ENCODE assay signal across 11 cellular contexts in genomic region chr4:87500107-87500462, GRCh38. TPM values are rescaled to one million over a fixed set of nuclear protein-coding genes. Genes with fewer than 3 reads are reported as not detected.
DNase-seq lines count a peak whose midpoint lies in the region; ATAC-seq and TF ChIP-seq lines count a peak whose summit lies in the region.
"Had no signal": no experiment of that assay in that cellular context is flagged by ENCODE, and none has a peak within 500 bp of the region (broad histone marks: within the 10 kb centered on the region; RNA-seq: fewer than 3 reads in every experiment).

No MANE protein-coding gene starts in this region.

- H3K4me1 ChIP-seq in heart right ventricle (peaks cover 0 to 69% (median 52%) of the 10 kb centered on the region in 9 donors), vagina (peaks cover 62% of the 10 kb centered on the region)

- intact Hi-C loops in heart right ventricle (cut with DNase I) = no loop called here
- intact Hi-C loops in left ventricle myocardium superior (cut with micrococcal nuclease) = no loop called here
- intact Hi-C loops in vagina (cut with DNase I) = no loop called here

- DNase-seq in heart right ventricle (no peak), left ventricle myocardium superior (no peak), vagina (ENCODE audit: extremely low spot score in 2 of 2) (no peak), GM19240 (ENCODE audit: insufficient read length, low spot score) (no peak), NCI-H1694 treated with DMSO at 0.1 percent for 48 hours (lab: John Stamatoyannopoulos, UW) (no peak), SKM-1 treated with dmso at 0.1 percent for 144 hours (lab: John Stamatoyannopoulos, UW; ENCODE audit: unreplicated experiment) (no peak)
- DNase-seq: lower lobe of right lung, NCI-H2029 treated with DMSO at 0.1 percent for 48 hours had no signal

- peak overlapping the region in 6 of 10 donors; percentile 11 to 67 (median 58) for H3K27ac ChIP-seq in heart right ventricle
- H3K27ac ChIP-seq in vagina = peak overlapping the region; percentile 85
- H3K27ac ChIP-seq: lower lobe of right lung had no signal

- no peak for TF ChIP-seq POLR2A in vagina (IDR thresholded peaks at IDR 0.05)

- 59 to 83% methylated on average over 4 of the region's 4 CpGs for WGBS in heart right ventricle, 2 donors

- H3K27me3 ChIP-seq in heart right ventricle (no peaks in the 10 kb centered on the region), vagina (no peaks in the 10 kb centered on the region)

- ATAC-seq in heart right ventricle = no peak
- ATAC-seq in left ventricle myocardium superior = no peak
- peak; percentile 53 for ATAC-seq in HG02610 (IDR thresholded peaks at IDR 0.05; ENCODE audit: unreplicated experiment)
- peak; percentile 46 for ATAC-seq in HG03442 (IDR thresholded peaks at IDR 0.05; ENCODE audit: unreplicated experiment)
- ATAC-seq: lower lobe of right lung had no signal

- H3K9me3 ChIP-seq in heart right ventricle (no peaks in the 10 kb centered on the region), vagina (no peaks in the 10 kb centered on the region)
- H3K9me3 ChIP-seq: lower lobe of right lung had no signal

- H3K4me3 ChIP-seq in heart right ventricle (no peak overlapping the region), vagina (no peak overlapping the region)
- H3K4me3 ChIP-seq: lower lobe of right lung had no signal

- TF ChIP-seq CTCF in heart right ventricle (IDR thresholded peaks at IDR 0.05) = no peak
- no peak for TF ChIP-seq CTCF in vagina (IDR thresholded peaks at IDR 0.05)

- H3K36me3 ChIP-seq in heart right ventricle (peaks cover 0 to 44% (median 9%) of the 10 kb centered on the region in 9 donors), vagina (peaks cover 0 to 16% of the 10 kb centered on the region in 2 donors)

RNA-seq across cellular contexts. Expression of gene SPARCL1, which starts 29.1 kb away (rescaled TPM):
- total RNA-seq in heart right ventricle (100 to 1,000 TPM; 131 to 494 (median 232) TPM), left ventricle myocardium superior (354 TPM), vagina (558 TPM)
- 100 to 1,000 TPM; 179 to 553 TPM for polyA plus RNA-seq in heart right ventricle
- total RNA-seq: HT-29 had no signal

Comparison
In these comparisons a context has a peak if more than half of its experiments do, and no peak if none do; other contexts are left out.
1. ATAC-seq: peak in HG02610 (single experiment) and HG03442 (single experiment); none in heart right ventricle (0 of 8) and left ventricle myocardium superior (single experiment).